7 cellular contexts compared by ENCODE assay signal in the genomic region with DNA sequence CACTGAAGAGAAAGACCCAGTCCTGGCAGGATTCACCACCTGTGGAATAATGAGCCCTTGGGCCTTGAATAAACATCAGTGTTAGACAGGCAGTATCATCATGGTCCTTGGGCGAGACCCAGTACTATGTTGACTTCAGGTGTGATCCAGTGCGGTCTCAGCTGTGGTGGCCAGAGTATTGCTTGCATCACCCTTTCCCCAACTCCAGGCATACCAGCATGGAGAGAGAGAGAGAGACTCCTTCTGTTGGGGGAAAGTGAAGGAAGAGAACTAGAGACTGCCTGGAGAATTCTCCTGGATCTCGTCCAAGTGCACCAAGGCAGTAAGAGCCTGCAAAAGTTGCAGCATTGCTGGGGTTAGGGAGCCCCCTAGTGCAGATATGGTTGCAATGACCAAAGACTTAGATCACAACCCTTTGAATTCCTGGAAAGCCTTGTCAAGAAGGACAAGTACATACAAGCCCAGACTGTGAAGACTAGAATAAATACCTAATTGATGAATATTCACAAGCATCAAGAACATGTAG.
A peak's percentile ranks its signal among the peaks of the same experiment; 100 is the strongest.
DNase-seq lines count a peak whose midpoint lies in the region; ATAC-seq and TF ChIP-seq lines count a peak whose summit lies in the region.

No MANE protein-coding gene starts in this region.

- TF ChIP-seq CTCF in GM10266 (IDR thresholded peaks at IDR 0.05; ENCODE audit: control insufficient read depth, insufficient read depth, low read depth, missing control alignments) (peak; percentile 51), psoas muscle (IDR thresholded peaks at IDR 0.05) (peak; percentile 62)

- no peaks in the 10 kb centered on the region for H3K4me1 Mint-ChIP-seq in activated T-helper 1 cell treated with anti-CD3 and anti-CD28 coated beads, Interleukin-12 subunit alpha, Interleukin-12 subunit beta, Interleukin-2, Interleukin-4 antibody, amounts not matched to agents 30 ng/mL and 10 ng/mL and 1 ng/mL, durations not matched to agents 14 hours and 24 hours and 36 hours (ENCODE audit: low read depth)

- peaks cover 4% of the 10 kb centered on the region for H3K9me3 Mint-ChIP-seq in activated T-helper 1 cell treated with anti-CD3 and anti-CD28 coated beads, Interleukin-12 subunit alpha, Interleukin-12 subunit beta, Interleukin-2, Interleukin-4 antibody, amounts not matched to agents 30 ng/mL and 10 ng/mL and 1 ng/mL, durations not matched to agents 14 hours and 24 hours and 36 hours

- WGBS in psoas muscle, 3 donors: 55 to 63% (median 59%) methylated on average over 3 of the region's 3 CpGs

- no peaks in the 10 kb centered on the region for H3K4me1 ChIP-seq in psoas muscle

- no peaks in the 10 kb centered on the region for H3K9me3 ChIP-seq in psoas muscle

- peak; percentile 21 for DNase-seq in GM10266 (ENCODE audit: extremely low spot score)
- peak; percentile 74 for DNase-seq in LHCN-M2 (ENCODE audit: low read depth)
- peak; percentile 82 for DNase-seq in OCI-M1 (lab: John Stamatoyannopoulos, UW)
- DNase-seq in activated T-helper 1 cell treated with anti-CD3 and anti-CD28 coated beads, Interleukin-12 subunit alpha, Interleukin-12 subunit beta, Interleukin-2, Interleukin-4 antibody, amounts not matched to agents 30 ng/mL and 10 ng/mL and 1 ng/mL, durations not matched to agents 14 hours and 24 hours and 36 hours (ENCODE audit: low spot score): peak; percentile 3
- DNase-seq in glomerular visceral epithelial cell (ENCODE audit: extremely low spot score): peak; percentile 73
- DNase-seq in psoas muscle: peak; percentile 22 to 61

- ATAC-seq in psoas muscle: peak; percentile 83 to 90 (median 88)
- no peak for ATAC-seq in HG03095 (IDR thresholded peaks at IDR 0.05; ENCODE audit: unreplicated experiment)

- no peaks in the 10 kb centered on the region for H3K36me3 Mint-ChIP-seq in activated T-helper 1 cell treated with anti-CD3 and anti-CD28 coated beads, Interleukin-12 subunit alpha, Interleukin-12 subunit beta, Interleukin-2, Interleukin-4 antibody, amounts not matched to agents 30 ng/mL and 10 ng/mL and 1 ng/mL, durations not matched to agents 14 hours and 24 hours and 36 hours (ENCODE audit: low read depth)

- no peak overlapping the region for H3K27ac Mint-ChIP-seq in activated T-helper 1 cell treated with anti-CD3 and anti-CD28 coated beads, Interleukin-12 subunit alpha, Interleukin-12 subunit beta, Interleukin-2, Interleukin-4 antibody, amounts not matched to agents 30 ng/mL and 10 ng/mL and 1 ng/mL, durations not matched to agents 14 hours and 24 hours and 36 hours

- H3K4me3 Mint-ChIP-seq in activated T-helper 1 cell treated with anti-CD3 and anti-CD28 coated beads, Interleukin-12 subunit alpha, Interleukin-12 subunit beta, Interleukin-2, Interleukin-4 antibody, amounts not matched to agents 30 ng/mL and 10 ng/mL and 1 ng/mL, durations not matched to agents 14 hours and 24 hours and 36 hours: no peak overlapping the region

- intact Hi-C loops in activated T-helper 1 cell treated with anti-CD3 and anti-CD28 coated beads, Interleukin-12 subunit alpha, Interleukin-12 subunit beta, Interleukin-2, Interleukin-4 antibody, amounts not matched to agents 30 ng/mL and 10 ng/mL and 1 ng/mL, durations not matched to agents 14 hours and 24 hours and 36 hours (cut with micrococcal nuclease): loop anchor here (1.0 to 5.0 kb wide), 3 partner anchors 726 to 903 kb away; no protein-coding TSS in a partner anchor
- intact Hi-C loops in psoas muscle (cut with DNase I): loop anchor here in 1 of 2 donors (5.0 kb wide), 1 partner anchor 728 kb away; no protein-coding TSS in a partner anchor

- no peak overlapping the region for H3K27ac ChIP-seq in psoas muscle

- peaks cover 6% of the 10 kb centered on the region for H3K27me3 Mint-ChIP-seq in activated T-helper 1 cell treated with anti-CD3 and anti-CD28 coated beads, Interleukin-12 subunit alpha, Interleukin-12 subunit beta, Interleukin-2, Interleukin-4 antibody, amounts not matched to agents 30 ng/mL and 10 ng/mL and 1 ng/mL, durations not matched to agents 14 hours and 24 hours and 36 hours (ENCODE audit: insufficient read depth)

- no peaks in the 10 kb centered on the region for H3K36me3 ChIP-seq in psoas muscle (ENCODE audit: insufficient read depth in 1 of 2, low read depth in 1 of 2)

- H3K27me3 ChIP-seq in psoas muscle (ENCODE audit: insufficient read depth in 3 of 3, low read length in 2 of 3): no peaks in the 10 kb centered on the region

- H3K4me3 ChIP-seq in psoas muscle: no peak overlapping the region

Comparison
In these comparisons a context has a peak if more than half of its experiments do, and no peak if none do; other contexts are left out.
1. DNase-seq: peak in every context shown above with its lines; median percentile 82 in OCI-M1; 74 in LHCN-M2; 73 in glomerular visceral epithelial cell; 42 in psoas muscle; 21 in GM10266; 3 in activated T-helper 1 cell treated with anti-CD3 and anti-CD28 coated beads, Interleukin-12 subunit alpha, Interleukin-12 subunit beta, Interleukin-2, Interleukin-4 antibody, amounts not matched to agents 30 ng/mL and 10 ng/mL and 1 ng/mL, durations not matched to agents 14 hours and 24 hours and 36 hours.